Comparison of ENCODE assay signal across 8 cellular contexts in the genomic region with DNA sequence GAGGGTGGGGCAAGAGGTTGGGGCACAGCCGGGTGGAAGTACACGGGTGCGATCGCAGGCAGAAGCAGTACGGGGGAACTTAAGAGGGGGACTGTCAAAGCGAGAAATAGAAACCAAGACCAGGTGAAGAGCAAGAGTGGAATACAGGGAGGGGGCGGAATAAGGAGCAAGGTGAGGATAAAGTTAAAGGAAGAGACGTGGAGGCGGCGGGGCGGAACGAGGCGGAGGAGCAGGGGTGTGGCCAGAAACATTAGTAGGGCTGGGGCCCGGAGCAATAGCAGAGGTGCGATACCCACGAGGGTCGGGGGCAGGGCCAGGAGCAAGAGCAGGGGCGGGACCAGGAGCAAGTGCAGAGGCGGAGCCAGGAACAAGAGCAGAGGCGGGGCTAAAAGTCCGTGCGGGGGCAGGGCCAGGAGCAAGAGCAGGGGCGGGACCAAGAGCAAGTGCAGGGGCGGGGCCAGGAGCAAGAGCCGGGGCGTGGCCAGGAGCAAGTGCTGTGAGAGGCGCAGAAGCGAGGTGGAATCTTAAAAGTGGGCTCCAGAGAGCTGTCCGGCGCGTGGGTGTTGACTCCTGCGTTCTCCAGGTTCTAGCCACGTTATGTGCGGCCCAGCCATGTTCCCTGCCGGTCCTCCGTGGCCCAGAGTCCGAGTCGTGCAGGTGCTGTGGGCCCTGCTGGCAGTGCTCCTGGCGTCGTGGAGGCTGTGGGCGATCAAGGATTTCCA. TPM values are rescaled to one million over a fixed set of nuclear protein-coding genes. Genes with fewer than 3 reads are reported as not detected.
DNase-seq lines count a peak whose midpoint lies in the region; ATAC-seq and TF ChIP-seq lines count a peak whose summit lies in the region.

No MANE protein-coding gene starts in this region.

- no peak for TF ChIP-seq EP300 in gastroesophageal sphincter (IDR thresholded peaks at IDR 0.05)

- no peaks in the 10 kb centered on the region for H3K9me3 ChIP-seq in SJSA1 (replicated peaks)
- H3K9me3 ChIP-seq in gastroesophageal sphincter = no peaks in the 10 kb centered on the region

- H3K36me3 ChIP-seq in SJSA1 (no peaks in the 10 kb centered on the region), gastroesophageal sphincter (peaks cover 0 to 38% of the 10 kb centered on the region in 2 donors)

- H3K27ac ChIP-seq in SJSA1 (no peak overlapping the region), gastroesophageal sphincter (peak overlapping the region; percentile 85 to 99 (median 96)), substantia nigra (ENCODE audit: low read depth, low read length, poor library complexity, severe bottlenecking) (peak overlapping the region; percentile 97)

- peak; percentile 76 for ATAC-seq in gastroesophageal sphincter

- WGBS in gastroesophageal sphincter (ENCODE audit: low coverage in 1 of 2), 2 donors = 0 to 1% methylated on average over 17 to 28 of the region's 41 CpGs

- peaks cover 4% of the 10 kb centered on the region; the same call in 1 of the 2 replicates for H3K4me1 ChIP-seq in SJSA1 (replicated peaks)
- H3K4me1 ChIP-seq in gastroesophageal sphincter = peaks cover 0 to 27% (median 7%) of the 10 kb centered on the region in 3 donors

- DNase-seq in GDM1 (lab: John Stamatoyannopoulos, UW) (peak; percentile 93), HEK293T (ENCODE audit: extremely low spot score) (peak; percentile 93), NAMALWA (ENCODE audit: low spot score) (peak; percentile 96), SJSA1 (ENCODE audit: low read depth in 1 of 2, low spot score in 2 of 2) (peak; percentile 73 to 92), non-pigmented ciliary epithelial cell (ENCODE audit: low read depth) (peak; percentile 72), substantia nigra (lab: John Stamatoyannopoulos, UW) (peak; percentile 35 to 97 (median 83))
- DNase-seq in activated naive CD4-positive, alpha-beta T cell treated with Interleukin-2 at 50 U/mL for 16 hours = peak; percentile 95

- H3K4me3 ChIP-seq in SJSA1 (peak overlapping the region; percentile 47), gastroesophageal sphincter (peak overlapping the region; percentile 70 to 77)

- POLR2A ChIA-PET in HEK293T (lab: Yijun Ruan, JAX) = interaction anchor here (0.9 to 4.2 kb wide), 4 partner anchors 37 to 97 kb away, joined by 3 to 40 read pairs (median 5); a partner anchor contains a TSS

- H3K27me3 ChIP-seq in SJSA1 (replicated peaks) (no peaks in the 10 kb centered on the region), gastroesophageal sphincter (no peaks in the 10 kb centered on the region)

- TF ChIP-seq CTCF in gastroesophageal sphincter (IDR thresholded peaks at IDR 0.05) = no peak

- CTCF ChIA-PET in HEK293T (lab: Yijun Ruan, JAX) = interaction anchor here (0.6 to 1.0 kb wide), 3 partner anchors 93 to 298 kb away, joined by 3 to 11 read pairs (median 4); no protein-coding TSS in a partner anchor

- TF ChIP-seq POLR2A in gastroesophageal sphincter (IDR thresholded peaks at IDR 0.05) = no peak

TF ChIP-seq in HEK293T, 16 proteins besides CTCF, POLR2A, EP300 and RAD21:
- TF ChIP-seq SP1 (IDR thresholded peaks at IDR 0.05) (no peak), L3MBTL2 (conservative IDR thresholded peaks at IDR 0.05) (peak; percentile 86)

RNA-seq across cellular contexts. Expression of a gene that starts 1.2 kb away (rescaled TPM):
- 0.08 TPM in 1 of 2 replicates, not detected in the other for total RNA-seq in SJSA1 (2014; rRNA removed; shearing (Covaris generic))
- 1 to 10 TPM in 3 of 4 donors, under 1 TPM in 1; 0.07 to 4.7 (median 2.6) TPM for total RNA-seq in gastroesophageal sphincter

RNA-seq across cellular contexts. Expression of a gene that starts 17.2 kb away (rescaled TPM):
- total RNA-seq in SJSA1 (2014; rRNA removed; shearing (Covaris generic)) = 0.03 and 0.34 TPM in 2 replicates
- 1 to 10 TPM; 2.3 to 9.3 (median 6.1) TPM for total RNA-seq in gastroesophageal sphincter

RNA-seq across cellular contexts. Expression of a gene that starts 21.1 kb away (rescaled TPM):
- total RNA-seq in SJSA1 (2014; rRNA removed; shearing (Covaris generic)) = 68.1 and 92.4 TPM in 2 replicates
- 10 to 100 TPM; 14.0 to 20.7 (median 17.1) TPM for total RNA-seq in gastroesophageal sphincter

RNA-seq across cellular contexts. Expression of a gene that starts 32.7 kb away (rescaled TPM):
- not detected in 2 replicates for total RNA-seq in SJSA1 (2014; rRNA removed; shearing (Covaris generic))
- 10 to 100 TPM in 1 of 4 donors, 1 to 10 TPM in 2, not detected in 1; 4.7 to 48.7 (median 7.9) TPM for total RNA-seq in gastroesophageal sphincter

RNA-seq across cellular contexts. Expression of a gene that starts 37.6 kb away (rescaled TPM):
- 248 and 454 TPM in 2 replicates for total RNA-seq in SJSA1 (2014; rRNA removed; shearing (Covaris generic))
- 100 to 1,000 TPM; 161 to 208 (median 171) TPM for total RNA-seq in gastroesophageal sphincter
